Comparison of ENCODE assay signal across 32 cellular contexts in the genomic region with DNA sequence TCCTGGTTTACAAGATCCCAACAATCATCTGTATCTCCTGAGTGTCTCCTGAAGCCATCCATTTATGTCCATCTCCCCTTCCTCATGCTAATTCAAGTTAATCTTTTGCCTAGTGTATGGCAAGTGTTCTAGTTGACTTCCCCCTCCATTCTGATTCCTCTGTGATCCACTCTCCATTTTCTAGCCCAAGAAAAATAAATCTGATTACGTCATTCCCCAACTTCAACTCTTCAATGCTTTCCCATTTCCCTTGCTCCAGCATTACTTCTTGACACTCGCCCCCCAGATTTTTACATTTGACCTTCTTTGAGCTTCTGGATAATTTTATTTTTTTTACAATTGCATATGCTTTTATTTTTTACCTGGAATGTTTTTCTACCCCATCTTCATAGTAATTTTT.
"Had no signal": no experiment of that assay in that cellular context is flagged by ENCODE, and none has a peak within 500 bp of the region (broad histone marks: within the 10 kb centered on the region; RNA-seq: fewer than 3 reads in every experiment).

No MANE protein-coding gene starts in this region.

- H3K27ac ChIP-seq: adrenal gland, ascending aorta, body of pancreas, brain microvascular endothelial cell, breast epithelium, cardiac muscle cell had no signal

- H3K4me3 ChIP-seq: adrenal gland, ascending aorta, body of pancreas, breast epithelium, cardiac muscle cell had no signal

- H3K4me1 ChIP-seq: adrenal gland, ascending aorta, body of pancreas, breast epithelium had no signal

- H3K36me3 ChIP-seq: adrenal gland, ascending aorta, brain microvascular endothelial cell, breast epithelium, cardiac muscle cell had no signal

- H3K27me3 ChIP-seq: adrenal gland, ascending aorta, body of pancreas, brain microvascular endothelial cell, breast epithelium, cardiac muscle cell had no signal

- H3K9me3 ChIP-seq: adrenal gland, ascending aorta, body of pancreas, breast epithelium had no signal

- DNase-seq: activated effector memory CD4-positive, alpha-beta T cell treated with anti-CD3 and anti-CD28 coated beads, Interleukin-2, amount 50 U/mL, for 16 hours; activated effector memory CD4-positive, alpha-beta T cell treated with Interleukin-2 at 50 U/mL for 16 hours; activated gamma-delta T cell; activated gamma-delta T cell treated with Interleukin-2 at 50 U/mL for 16 hours; activated naive CD4-positive, alpha-beta T cell; activated naive CD4-positive, alpha-beta T cell treated with anti-CD3 and anti-CD28 coated beads for 36 hours; activated naive CD4-positive, alpha-beta T cell treated with anti-CD3 and anti-CD28 coated beads, Interleukin-2, amount 10 ng/mL, durations not matched to agents 7 days and 5 days; activated naive CD4-positive, alpha-beta T cell treated with anti-CD3 and anti-CD28 coated beads, Interleukin-2, amount 50 U/mL, for 16 hours; activated naive CD4-positive, alpha-beta T cell treated with Interleukin-2 at 50 U/mL for 16 hours; activated naive CD8-positive, alpha-beta T cell treated with anti-CD3 and anti-CD28 coated beads for 36 hours; activated naive CD8-positive, alpha-beta T cell treated with anti-CD3 and anti-CD28 coated beads, Interleukin-2, amount 10 ng/mL, durations not matched to agents 7 days and 5 days; activated naive CD8-positive, alpha-beta T cell treated with anti-CD3 and anti-CD28 coated beads, Interleukin-2, amount 50 U/mL, for 24 hours; activated T-cell treated with anti-CD3 and anti-CD28 coated beads, Interleukin-2, amount 50 U/mL, for 24 hours; activated T-cell treated with anti-CD3 and anti-CD28 coated beads, Interleukin-2, amount 50 U/mL, for 4 hours; activated T-cell treated with anti-CD3 and anti-CD28 coated beads, Interleukin-2, amount 50 U/mL, for 48 hours; activated T-cell treated with anti-CD3 and anti-CD28 coated beads, Interleukin-2, amount 50 U/mL, for 72 hours; adrenal gland; amniotic stem cell; amygdala; anterior cingulate cortex; aorta; body of pancreas; brain microvascular endothelial cell; caudate nucleus; central memory CD4-positive, alpha-beta T cell; cerebellar nuclear complex had no signal

- FAIRE-seq: bronchial epithelial cell had no signal

- ATAC-seq: activated naive CD4-positive, alpha-beta T cell treated with anti-CD3 and anti-CD28 coated beads, Interleukin-2, amount 50 U/mL, for 72 hours; activated naive CD8-positive, alpha-beta T cell treated with anti-CD3 and anti-CD28 coated beads, Interleukin-2, amount 50 U/mL, for 24 hours; activated T-cell treated with anti-CD3 and anti-CD28 coated beads, Interleukin-2, amount 50 U/mL, for 4 hours; activated T-cell treated with anti-CD3 and anti-CD28 coated beads, Interleukin-2, amount 50 U/mL, for 72 hours; activated T-helper 17 cell treated with anti-CD3 and anti-CD28 coated beads, Interleukin-2, amount 50 U/mL, for 72 hours; body of pancreas had no signal
